In genomic region chr16:53089434-53090270, GRCh38 we compare ENCODE assay signal across 10 cellular contexts. TPM values are rescaled to one million over a fixed set of nuclear protein-coding genes. Genes with fewer than 3 reads are reported as not detected.
DNase-seq lines count a peak whose midpoint lies in the region; ATAC-seq and TF ChIP-seq lines count a peak whose summit lies in the region.
"Had no signal": no experiment of that assay in that cellular context is flagged by ENCODE, and none has a peak within 500 bp of the region (broad histone marks: within the 10 kb centered on the region; RNA-seq: fewer than 3 reads in every experiment).

No MANE protein-coding gene starts in this region.

- peaks cover 98% of the 10 kb centered on the region for H3K4me1 ChIP-seq in vagina

- peak overlapping the region; percentile 76 for H3K27ac ChIP-seq in vagina

- peak overlapping the region in 1 of 2 donors; percentile 1 for H3K4me3 ChIP-seq in vagina

- no peak for TF ChIP-seq POLR2A in vagina (IDR thresholded peaks at IDR 0.05)

- peak overlapping the region; percentile 26 for H3K27ac Mint-ChIP-seq in activated CD8-positive, alpha-beta T cell treated with anti-CD3 and anti-CD28 coated beads, Interleukin-2, amount 10 ng/mL, durations not matched to agents 7 days and 5 days
- H3K27ac Mint-ChIP-seq in activated CD8-positive, alpha-beta T cell treated with anti-CD3 and anti-CD28 coated beads for 36 hours, result no peak overlapping the region
- no peak overlapping the region for H3K27ac Mint-ChIP-seq in central memory CD8-positive, alpha-beta T cell (ENCODE audit: low read depth)
- peak overlapping the region; percentile 83 for H3K27ac Mint-ChIP-seq in memory B cell
- H3K27ac Mint-ChIP-seq: activated naive CD4-positive, alpha-beta T cell treated with anti-CD3 and anti-CD28 coated beads, Interleukin-2, amount 50 U/mL, for 24 hours had no signal

- no peaks in the 10 kb centered on the region for H3K9me3 Mint-ChIP-seq in activated CD8-positive, alpha-beta T cell treated with anti-CD3 and anti-CD28 coated beads, Interleukin-2, amount 10 ng/mL, durations not matched to agents 7 days and 5 days (ENCODE audit: insufficient read depth)
- no peaks in the 10 kb centered on the region for H3K9me3 Mint-ChIP-seq in activated CD8-positive, alpha-beta T cell treated with anti-CD3 and anti-CD28 coated beads for 36 hours
- no peaks in the 10 kb centered on the region for H3K9me3 Mint-ChIP-seq in central memory CD8-positive, alpha-beta T cell
- H3K9me3 Mint-ChIP-seq in memory B cell, result no peaks in the 10 kb centered on the region
- H3K9me3 Mint-ChIP-seq: activated naive CD4-positive, alpha-beta T cell treated with anti-CD3 and anti-CD28 coated beads, Interleukin-2, amount 50 U/mL, for 24 hours had no signal

- POLR2A ChIA-PET in activated CD8-positive, alpha-beta T cell treated with anti-CD3 and anti-CD28 coated beads, Interleukin-2, amount 10 ng/mL, durations not matched to agents 7 days and 5 days (lab: Charles Lee), result interaction anchor here (0.6 kb wide), 1 partner anchor 30 kb away, joined by 4 read pairs; no protein-coding TSS in a partner anchor
- POLR2A ChIA-PET in activated CD8-positive, alpha-beta T cell treated with anti-CD3 and anti-CD28 coated beads for 36 hours (lab: Charles Lee), result no interaction called here

- no peak for DNase-seq in activated CD8-positive, alpha-beta T cell treated with anti-CD3 and anti-CD28 coated beads, Interleukin-2, amount 10 ng/mL, durations not matched to agents 7 days and 5 days
- no peak for DNase-seq in activated CD8-positive, alpha-beta T cell treated with anti-CD3 and anti-CD28 coated beads for 36 hours
- no peak for DNase-seq in central memory CD8-positive, alpha-beta T cell (ENCODE audit: low spot score in 2 of 2)
- DNase-seq in memory B cell (ENCODE audit: low spot score in 2 of 2) (no peak), vagina (ENCODE audit: extremely low spot score in 2 of 2) (no peak), NK-92 (lab: John Stamatoyannopoulos, UW; ENCODE audit: unreplicated experiment) (no peak)
- no peak for DNase-seq in activated CD4-positive, CD25-positive, alpha-beta regulatory T cell (lab: John Stamatoyannopoulos, UW)
- DNase-seq: H7 had no signal

- intact Hi-C loops in activated CD8-positive, alpha-beta T cell treated with anti-CD3 and anti-CD28 coated beads for 36 hours (cut with micrococcal nuclease), result no loop called here
- intact Hi-C loops in vagina (cut with DNase I), result loop anchor here (2.0 kb wide), 1 partner anchor 41 kb away; no protein-coding TSS in a partner anchor

- no peaks in the 10 kb centered on the region for H3K27me3 ChIP-seq in vagina

- no peaks in the 10 kb centered on the region for H3K36me3 Mint-ChIP-seq in activated CD8-positive, alpha-beta T cell treated with anti-CD3 and anti-CD28 coated beads, Interleukin-2, amount 10 ng/mL, durations not matched to agents 7 days and 5 days (ENCODE audit: low read depth)
- peaks cover 2% of the 10 kb centered on the region for H3K36me3 Mint-ChIP-seq in activated CD8-positive, alpha-beta T cell treated with anti-CD3 and anti-CD28 coated beads for 36 hours (ENCODE audit: low read depth)
- H3K36me3 Mint-ChIP-seq in central memory CD8-positive, alpha-beta T cell (ENCODE audit: insufficient read depth), result peaks cover 2% of the 10 kb centered on the region
- H3K36me3 Mint-ChIP-seq in memory B cell, result peaks cover 1% of the 10 kb centered on the region
- H3K36me3 Mint-ChIP-seq: activated naive CD4-positive, alpha-beta T cell treated with anti-CD3 and anti-CD28 coated beads, Interleukin-2, amount 50 U/mL, for 24 hours had no signal

- peaks cover 38% of the 10 kb centered on the region for H3K4me1 Mint-ChIP-seq in activated CD8-positive, alpha-beta T cell treated with anti-CD3 and anti-CD28 coated beads, Interleukin-2, amount 10 ng/mL, durations not matched to agents 7 days and 5 days (ENCODE audit: low read depth)
- H3K4me1 Mint-ChIP-seq in activated CD8-positive, alpha-beta T cell treated with anti-CD3 and anti-CD28 coated beads for 36 hours (ENCODE audit: low read depth), result peaks cover 33% of the 10 kb centered on the region
- H3K4me1 Mint-ChIP-seq in central memory CD8-positive, alpha-beta T cell, result peaks cover 41% of the 10 kb centered on the region
- peaks cover 58% of the 10 kb centered on the region for H3K4me1 Mint-ChIP-seq in memory B cell

- no peaks in the 10 kb centered on the region for H3K27me3 Mint-ChIP-seq in activated CD8-positive, alpha-beta T cell treated with anti-CD3 and anti-CD28 coated beads, Interleukin-2, amount 10 ng/mL, durations not matched to agents 7 days and 5 days (ENCODE audit: low read depth)
- no peaks in the 10 kb centered on the region for H3K27me3 Mint-ChIP-seq in activated CD8-positive, alpha-beta T cell treated with anti-CD3 and anti-CD28 coated beads for 36 hours
- no peaks in the 10 kb centered on the region for H3K27me3 Mint-ChIP-seq in central memory CD8-positive, alpha-beta T cell
- H3K27me3 Mint-ChIP-seq in memory B cell, result no peaks in the 10 kb centered on the region
- H3K27me3 Mint-ChIP-seq: activated naive CD4-positive, alpha-beta T cell treated with anti-CD3 and anti-CD28 coated beads, Interleukin-2, amount 50 U/mL, for 24 hours had no signal

- H3K9me3 ChIP-seq in vagina, result no peaks in the 10 kb centered on the region

- TF ChIP-seq CTCF in activated CD8-positive, alpha-beta T cell treated with anti-CD3 and anti-CD28 coated beads for 36 hours (IDR thresholded peaks at IDR 0.05), result no peak
- no peak for TF ChIP-seq CTCF in vagina (IDR thresholded peaks at IDR 0.05)

- H3K4me3 Mint-ChIP-seq in activated CD8-positive, alpha-beta T cell treated with anti-CD3 and anti-CD28 coated beads, Interleukin-2, amount 10 ng/mL, durations not matched to agents 7 days and 5 days, result no peak overlapping the region
- H3K4me3 Mint-ChIP-seq in activated CD8-positive, alpha-beta T cell treated with anti-CD3 and anti-CD28 coated beads for 36 hours, result no peak overlapping the region
- H3K4me3 Mint-ChIP-seq in central memory CD8-positive, alpha-beta T cell, result peak overlapping the region; percentile 3
- peak overlapping the region; percentile 79 for H3K4me3 Mint-ChIP-seq in memory B cell
- H3K4me3 Mint-ChIP-seq: activated naive CD4-positive, alpha-beta T cell treated with anti-CD3 and anti-CD28 coated beads, Interleukin-2, amount 50 U/mL, for 24 hours had no signal

- CTCF ChIA-PET in activated CD8-positive, alpha-beta T cell treated with anti-CD3 and anti-CD28 coated beads, Interleukin-2, amount 10 ng/mL, durations not matched to agents 7 days and 5 days (lab: Charles Lee), result no interaction called here
- CTCF ChIA-PET in activated CD8-positive, alpha-beta T cell treated with anti-CD3 and anti-CD28 coated beads for 36 hours (lab: Charles Lee), result interaction anchor here (0.6 to 1.3 kb wide), 2 partner anchors 10 to 355 kb away, joined by 3 read pairs; no protein-coding TSS in a partner anchor

- ATAC-seq in activated CD8-positive, alpha-beta T cell treated with anti-CD3 and anti-CD28 coated beads, Interleukin-2, amount 10 ng/mL, durations not matched to agents 7 days and 5 days, result no peak
- no peak for ATAC-seq in activated CD8-positive, alpha-beta T cell treated with anti-CD3 and anti-CD28 coated beads for 36 hours
- no peak for ATAC-seq in central memory CD8-positive, alpha-beta T cell (replicated peaks; ENCODE audit: extremely low read depth, poor library complexity, severe bottlenecking)
- ATAC-seq in memory B cell (ENCODE audit: low read depth) (no peak), HG03354 (IDR thresholded peaks at IDR 0.05; ENCODE audit: poor library complexity, severe bottlenecking, unreplicated experiment) (no peak)

- no peaks in the 10 kb centered on the region for H3K36me3 ChIP-seq in vagina

RNA-seq across cellular contexts. Expression of gene CHD9, which starts 34.9 kb away (rescaled TPM):
- 10 to 100 TPM; 23.5 to 32.1 TPM for total RNA-seq in activated CD8-positive, alpha-beta T cell treated with anti-CD3 and anti-CD28 coated beads, Interleukin-2, amount 10 ng/mL, durations not matched to agents 7 days and 5 days
- total RNA-seq in activated CD8-positive, alpha-beta T cell treated with anti-CD3 and anti-CD28 coated beads for 36 hours, result 10 to 100 TPM; 13.8 to 16.3 TPM
- 77.6 TPM for total RNA-seq in vagina

RNA-seq across cellular contexts. Expression of gene CHD9NB, which starts 37.0 kb away (rescaled TPM):
- under 1 TPM; 0.23 to 0.26 TPM for total RNA-seq in activated CD8-positive, alpha-beta T cell treated with anti-CD3 and anti-CD28 coated beads, Interleukin-2, amount 10 ng/mL, durations not matched to agents 7 days and 5 days
- total RNA-seq in activated CD8-positive, alpha-beta T cell treated with anti-CD3 and anti-CD28 coated beads for 36 hours, result under 1 TPM in 1 of 2 experiments, not detected in 1; 0.16 TPM
- not detected for total RNA-seq in vagina

Comparison
In these comparisons a context has a peak if more than half of its experiments do, and no peak if none do; other contexts are left out.
1. H3K27ac Mint-ChIP-seq: peak in activated CD8-positive, alpha-beta T cell treated with anti-CD3 and anti-CD28 coated beads, Interleukin-2, amount 10 ng/mL, durations not matched to agents 7 days and 5 days (single experiment) and memory B cell (single experiment); none in activated CD8-positive, alpha-beta T cell treated with anti-CD3 and anti-CD28 coated beads for 36 hours (single experiment) and central memory CD8-positive, alpha-beta T cell (single experiment).
2. H3K4me3 Mint-ChIP-seq: peak in central memory CD8-positive, alpha-beta T cell (single experiment) and memory B cell (single experiment); none in activated CD8-positive, alpha-beta T cell treated with anti-CD3 and anti-CD28 coated beads, Interleukin-2, amount 10 ng/mL, durations not matched to agents 7 days and 5 days (single experiment) and activated CD8-positive, alpha-beta T cell treated with anti-CD3 and anti-CD28 coated beads for 36 hours (single experiment).